1 cellular context compared by ENCODE assay signal in the genomic region with DNA sequence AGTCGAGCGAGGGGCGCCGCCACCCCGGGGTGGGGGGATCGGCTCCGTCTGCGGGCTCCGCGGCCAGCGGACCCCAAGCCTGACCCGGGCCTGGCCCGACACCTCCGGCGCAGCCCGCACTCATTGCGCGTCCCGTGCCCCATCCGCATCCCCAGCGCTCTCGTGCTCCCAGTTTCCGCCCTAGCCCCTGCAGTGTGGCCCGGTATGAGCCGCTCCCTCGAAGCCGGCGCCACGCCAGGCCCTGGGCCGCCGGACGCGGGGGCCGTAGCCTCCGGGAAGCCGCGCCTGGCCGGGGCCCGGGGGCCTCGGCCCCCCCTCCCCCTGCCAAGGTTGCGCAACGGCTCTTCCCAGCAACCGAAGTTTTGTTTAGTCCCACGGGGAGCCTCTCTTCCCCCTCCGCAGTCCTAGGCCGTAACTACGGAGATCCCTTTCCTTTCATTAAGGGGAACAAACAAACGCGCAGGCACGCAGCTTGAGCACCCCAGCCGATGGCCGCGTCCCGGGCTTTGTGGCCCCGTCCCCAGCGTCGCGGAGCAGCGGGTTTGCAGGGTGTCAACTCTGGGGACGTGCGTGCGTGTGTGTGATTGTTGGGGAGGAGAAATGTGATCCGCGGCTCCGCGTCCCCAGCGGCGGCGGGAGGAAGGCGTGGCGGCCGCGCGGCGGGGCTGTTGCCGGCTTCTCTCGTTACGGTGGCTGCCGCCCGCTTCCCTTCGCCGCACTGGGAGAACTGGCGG.
TF ChIP-seq lines count a peak whose summit lies in the region.

No MANE protein-coding gene starts in this region.

TF ChIP-seq in HepG2, 621 proteins besides CTCF, POLR2A, EP300 and RAD21 (continued from another document and continues in another):
- TF ChIP-seq, protein P1, sequence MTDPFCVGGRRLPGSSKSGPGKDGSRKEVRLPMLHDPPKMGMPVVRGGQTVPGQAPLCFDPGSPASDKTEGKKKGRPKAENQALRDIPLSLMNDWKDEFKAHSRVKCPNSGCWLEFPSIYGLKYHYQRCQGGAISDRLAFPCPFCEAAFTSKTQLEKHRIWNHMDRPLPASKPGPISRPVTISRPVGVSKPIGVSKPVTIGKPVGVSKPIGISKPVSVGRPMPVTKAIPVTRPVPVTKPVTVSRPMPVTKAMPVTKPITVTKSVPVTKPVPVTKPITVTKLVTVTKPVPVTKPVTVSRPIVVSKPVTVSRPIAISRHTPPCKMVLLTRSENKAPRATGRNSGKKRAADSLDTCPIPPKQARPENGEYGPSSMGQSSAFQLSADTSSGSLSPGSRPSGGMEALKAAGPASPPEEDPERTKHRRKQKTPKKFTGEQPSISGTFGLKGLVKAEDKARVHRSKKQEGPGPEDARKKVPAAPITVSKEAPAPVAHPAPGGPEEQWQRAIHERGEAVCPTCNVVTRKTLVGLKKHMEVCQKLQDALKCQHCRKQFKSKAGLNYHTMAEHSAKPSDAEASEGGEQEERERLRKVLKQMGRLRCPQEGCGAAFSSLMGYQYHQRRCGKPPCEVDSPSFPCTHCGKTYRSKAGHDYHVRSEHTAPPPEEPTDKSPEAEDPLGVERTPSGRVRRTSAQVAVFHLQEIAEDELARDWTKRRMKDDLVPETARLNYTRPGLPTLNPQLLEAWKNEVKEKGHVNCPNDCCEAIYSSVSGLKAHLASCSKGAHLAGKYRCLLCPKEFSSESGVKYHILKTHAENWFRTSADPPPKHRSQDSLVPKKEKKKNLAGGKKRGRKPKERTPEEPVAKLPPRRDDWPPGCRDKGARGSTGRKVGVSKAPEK (CRISPR knock-in tag; IDR thresholded peaks at IDR 0.05; ENCODE audit: borderline replicate concordance): no peak
- TF ChIP-seq, protein P2, sequence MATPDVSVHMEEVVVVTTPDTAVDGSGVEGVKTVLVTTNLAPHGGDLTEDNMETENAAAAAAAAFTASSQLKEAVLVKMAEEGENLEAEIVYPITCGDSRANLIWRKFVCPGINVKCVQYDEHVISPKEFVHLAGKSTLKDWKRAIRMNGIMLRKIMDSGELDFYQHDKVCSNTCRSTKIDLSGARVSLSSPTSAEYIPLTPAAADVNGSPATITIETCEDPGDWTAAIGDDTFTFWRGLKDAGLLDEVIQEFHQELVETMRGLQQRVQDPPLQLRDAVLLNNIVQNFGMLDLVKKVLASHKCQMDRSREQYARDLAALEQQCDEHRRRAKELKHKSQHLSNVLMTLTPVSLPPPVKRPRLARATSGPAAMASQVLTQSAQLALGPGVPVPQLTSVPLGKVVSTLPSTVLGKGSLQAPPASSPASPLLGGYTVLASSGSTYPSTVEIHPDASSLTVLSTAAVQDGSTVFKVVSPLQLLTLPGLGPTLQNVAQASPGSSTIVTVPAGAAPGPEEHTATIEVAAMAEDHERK (CRISPR knock-in tag; IDR thresholded peaks at IDR 0.05; ENCODE audit: low read depth): 0 out of 2 replicates have a peak, but pooled peaks have one; percentile 39
- TF ChIP-seq, protein P3, sequence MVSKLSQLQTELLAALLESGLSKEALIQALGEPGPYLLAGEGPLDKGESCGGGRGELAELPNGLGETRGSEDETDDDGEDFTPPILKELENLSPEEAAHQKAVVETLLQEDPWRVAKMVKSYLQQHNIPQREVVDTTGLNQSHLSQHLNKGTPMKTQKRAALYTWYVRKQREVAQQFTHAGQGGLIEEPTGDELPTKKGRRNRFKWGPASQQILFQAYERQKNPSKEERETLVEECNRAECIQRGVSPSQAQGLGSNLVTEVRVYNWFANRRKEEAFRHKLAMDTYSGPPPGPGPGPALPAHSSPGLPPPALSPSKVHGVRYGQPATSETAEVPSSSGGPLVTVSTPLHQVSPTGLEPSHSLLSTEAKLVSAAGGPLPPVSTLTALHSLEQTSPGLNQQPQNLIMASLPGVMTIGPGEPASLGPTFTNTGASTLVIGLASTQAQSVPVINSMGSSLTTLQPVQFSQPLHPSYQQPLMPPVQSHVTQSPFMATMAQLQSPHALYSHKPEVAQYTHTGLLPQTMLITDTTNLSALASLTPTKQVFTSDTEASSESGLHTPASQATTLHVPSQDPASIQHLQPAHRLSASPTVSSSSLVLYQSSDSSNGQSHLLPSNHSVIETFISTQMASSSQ (IDR thresholded peaks at IDR 0.05; ENCODE audit: low read depth): no peak
- TF ChIP-seq, protein P3 (CRISPR knock-in tag; IDR thresholded peaks at IDR 0.05; ENCODE audit: borderline replicate concordance): no peak; the same call in 1 of the 2 replicates
- no peak for TF ChIP-seq ZNF432 (CRISPR knock-in tag; IDR thresholded peaks at IDR 0.05; ENCODE audit: borderline replicate concordance)
- peak; percentile 15; the same call in 1 of the 2 replicates for TF ChIP-seq ZNF75D (CRISPR knock-in tag; IDR thresholded peaks at IDR 0.05; ENCODE audit: borderline replicate concordance)
- no peak for TF ChIP-seq ZNF850 (CRISPR knock-in tag; conservative IDR thresholded peaks at IDR 0.05)
- peak; percentile 23; the same call in 1 of the 2 replicates for TF ChIP-seq FLYWCH1 (CRISPR knock-in tag; IDR thresholded peaks at IDR 0.05)
- no peak; the same call in 1 of the 2 replicates for TF ChIP-seq ZNF709 (CRISPR knock-in tag; IDR thresholded peaks at IDR 0.05)
- TF ChIP-seq, protein P4, sequence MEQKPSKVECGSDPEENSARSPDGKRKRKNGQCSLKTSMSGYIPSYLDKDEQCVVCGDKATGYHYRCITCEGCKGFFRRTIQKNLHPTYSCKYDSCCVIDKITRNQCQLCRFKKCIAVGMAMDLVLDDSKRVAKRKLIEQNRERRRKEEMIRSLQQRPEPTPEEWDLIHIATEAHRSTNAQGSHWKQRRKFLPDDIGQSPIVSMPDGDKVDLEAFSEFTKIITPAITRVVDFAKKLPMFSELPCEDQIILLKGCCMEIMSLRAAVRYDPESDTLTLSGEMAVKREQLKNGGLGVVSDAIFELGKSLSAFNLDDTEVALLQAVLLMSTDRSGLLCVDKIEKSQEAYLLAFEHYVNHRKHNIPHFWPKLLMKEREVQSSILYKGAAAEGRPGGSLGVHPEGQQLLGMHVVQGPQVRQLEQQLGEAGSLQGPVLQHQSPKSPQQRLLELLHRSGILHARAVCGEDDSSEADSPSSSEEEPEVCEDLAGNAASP (CRISPR knock-in tag; IDR thresholded peaks at IDR 0.05; ENCODE audit: borderline replicate concordance): no peak
- no peak for TF ChIP-seq CENPX (CRISPR knock-in tag; IDR thresholded peaks at IDR 0.05)
- TF ChIP-seq MYC (CRISPR knock-in tag; IDR thresholded peaks at IDR 0.05; ENCODE audit: borderline replicate concordance): peak; percentile 70
- no peak for TF ChIP-seq RORA (CRISPR knock-in tag; IDR thresholded peaks at IDR 0.05)
- TF ChIP-seq, protein P5, sequence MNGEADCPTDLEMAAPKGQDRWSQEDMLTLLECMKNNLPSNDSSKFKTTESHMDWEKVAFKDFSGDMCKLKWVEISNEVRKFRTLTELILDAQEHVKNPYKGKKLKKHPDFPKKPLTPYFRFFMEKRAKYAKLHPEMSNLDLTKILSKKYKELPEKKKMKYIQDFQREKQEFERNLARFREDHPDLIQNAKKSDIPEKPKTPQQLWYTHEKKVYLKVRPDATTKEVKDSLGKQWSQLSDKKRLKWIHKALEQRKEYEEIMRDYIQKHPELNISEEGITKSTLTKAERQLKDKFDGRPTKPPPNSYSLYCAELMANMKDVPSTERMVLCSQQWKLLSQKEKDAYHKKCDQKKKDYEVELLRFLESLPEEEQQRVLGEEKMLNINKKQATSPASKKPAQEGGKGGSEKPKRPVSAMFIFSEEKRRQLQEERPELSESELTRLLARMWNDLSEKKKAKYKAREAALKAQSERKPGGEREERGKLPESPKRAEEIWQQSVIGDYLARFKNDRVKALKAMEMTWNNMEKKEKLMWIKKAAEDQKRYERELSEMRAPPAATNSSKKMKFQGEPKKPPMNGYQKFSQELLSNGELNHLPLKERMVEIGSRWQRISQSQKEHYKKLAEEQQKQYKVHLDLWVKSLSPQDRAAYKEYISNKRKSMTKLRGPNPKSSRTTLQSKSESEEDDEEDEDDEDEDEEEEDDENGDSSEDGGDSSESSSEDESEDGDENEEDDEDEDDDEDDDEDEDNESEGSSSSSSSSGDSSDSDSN (CRISPR knock-in tag; IDR thresholded peaks at IDR 0.05): peak; percentile 91
- TF ChIP-seq ZNF792 (CRISPR knock-in tag; IDR thresholded peaks at IDR 0.05): no peak; the same call in 1 of the 2 replicates
- TF ChIP-seq ZFP41 (CRISPR knock-in tag; IDR thresholded peaks at IDR 0.05; ENCODE audit: borderline replicate concordance): no peak
- peak; percentile 99 for TF ChIP-seq HNRNPLL (IDR thresholded peaks at IDR 0.05; ENCODE audit: low read depth, low read length, poor library complexity, severe bottlenecking)
- TF ChIP-seq MAFF (IDR thresholded peaks at IDR 0.05; ENCODE audit: low read depth, low read length): no peak
- TF ChIP-seq, protein P6, sequence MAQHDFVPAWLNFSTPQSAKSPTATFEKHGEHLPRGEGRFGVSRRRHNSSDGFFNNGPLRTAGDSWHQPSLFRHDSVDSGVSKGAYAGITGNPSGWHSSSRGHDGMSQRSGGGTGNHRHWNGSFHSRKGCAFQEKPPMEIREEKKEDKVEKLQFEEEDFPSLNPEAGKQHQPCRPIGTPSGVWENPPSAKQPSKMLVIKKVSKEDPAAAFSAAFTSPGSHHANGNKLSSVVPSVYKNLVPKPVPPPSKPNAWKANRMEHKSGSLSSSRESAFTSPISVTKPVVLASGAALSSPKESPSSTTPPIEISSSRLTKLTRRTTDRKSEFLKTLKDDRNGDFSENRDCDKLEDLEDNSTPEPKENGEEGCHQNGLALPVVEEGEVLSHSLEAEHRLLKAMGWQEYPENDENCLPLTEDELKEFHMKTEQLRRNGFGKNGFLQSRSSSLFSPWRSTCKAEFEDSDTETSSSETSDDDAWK (CRISPR knock-in tag; IDR thresholded peaks at IDR 0.05): no peak
- TF ChIP-seq ZNF549 (CRISPR knock-in tag; IDR thresholded peaks at IDR 0.05): no peak
- TF ChIP-seq MED1 (CRISPR knock-in tag; IDR thresholded peaks at IDR 0.05): 0 out of 2 replicates have a peak, but pooled peaks have one; percentile 5
- no peak for TF ChIP-seq ZNF720 (CRISPR knock-in tag; IDR thresholded peaks at IDR 0.05)
- no peak for TF ChIP-seq MZF1 (CRISPR knock-in tag; IDR thresholded peaks at IDR 0.05; ENCODE audit: borderline replicate concordance)
- TF ChIP-seq ZZZ3 (CRISPR knock-in tag; IDR thresholded peaks at IDR 0.05; ENCODE audit: borderline replicate concordance): no peak
- TF ChIP-seq, protein P7, sequence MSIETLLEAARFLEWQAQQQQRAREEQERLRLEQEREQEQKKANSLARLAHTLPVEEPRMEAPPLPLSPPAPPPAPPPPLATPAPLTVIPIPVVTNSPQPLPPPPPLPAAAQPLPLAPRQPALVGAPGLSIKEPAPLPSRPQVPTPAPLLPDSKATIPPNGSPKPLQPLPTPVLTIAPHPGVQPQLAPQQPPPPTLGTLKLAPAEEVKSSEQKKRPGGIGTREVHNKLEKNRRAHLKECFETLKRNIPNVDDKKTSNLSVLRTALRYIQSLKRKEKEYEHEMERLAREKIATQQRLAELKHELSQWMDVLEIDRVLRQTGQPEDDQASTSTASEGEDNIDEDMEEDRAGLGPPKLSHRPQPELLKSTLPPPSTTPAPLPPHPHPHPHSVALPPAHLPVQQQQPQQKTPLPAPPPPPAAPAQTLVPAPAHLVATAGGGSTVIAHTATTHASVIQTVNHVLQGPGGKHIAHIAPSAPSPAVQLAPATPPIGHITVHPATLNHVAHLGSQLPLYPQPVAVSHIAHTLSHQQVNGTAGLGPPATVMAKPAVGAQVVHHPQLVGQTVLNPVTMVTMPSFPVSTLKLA (IDR thresholded peaks at IDR 0.05): peak; percentile 50
- no peak for TF ChIP-seq KLF13 (CRISPR knock-in tag; IDR thresholded peaks at IDR 0.05)
- TF ChIP-seq TCF12 (IDR thresholded peaks at IDR 0.05): no peak
- no peak for TF ChIP-seq TCF12 (CRISPR knock-in tag; IDR thresholded peaks at IDR 0.05)
- TF ChIP-seq ZNF431 (CRISPR knock-in tag; IDR thresholded peaks at IDR 0.05; ENCODE audit: borderline replicate concordance, low read depth): no peak
- TF ChIP-seq EED (CRISPR knock-in tag; IDR thresholded peaks at IDR 0.05): no peak
- TF ChIP-seq, protein P8, sequence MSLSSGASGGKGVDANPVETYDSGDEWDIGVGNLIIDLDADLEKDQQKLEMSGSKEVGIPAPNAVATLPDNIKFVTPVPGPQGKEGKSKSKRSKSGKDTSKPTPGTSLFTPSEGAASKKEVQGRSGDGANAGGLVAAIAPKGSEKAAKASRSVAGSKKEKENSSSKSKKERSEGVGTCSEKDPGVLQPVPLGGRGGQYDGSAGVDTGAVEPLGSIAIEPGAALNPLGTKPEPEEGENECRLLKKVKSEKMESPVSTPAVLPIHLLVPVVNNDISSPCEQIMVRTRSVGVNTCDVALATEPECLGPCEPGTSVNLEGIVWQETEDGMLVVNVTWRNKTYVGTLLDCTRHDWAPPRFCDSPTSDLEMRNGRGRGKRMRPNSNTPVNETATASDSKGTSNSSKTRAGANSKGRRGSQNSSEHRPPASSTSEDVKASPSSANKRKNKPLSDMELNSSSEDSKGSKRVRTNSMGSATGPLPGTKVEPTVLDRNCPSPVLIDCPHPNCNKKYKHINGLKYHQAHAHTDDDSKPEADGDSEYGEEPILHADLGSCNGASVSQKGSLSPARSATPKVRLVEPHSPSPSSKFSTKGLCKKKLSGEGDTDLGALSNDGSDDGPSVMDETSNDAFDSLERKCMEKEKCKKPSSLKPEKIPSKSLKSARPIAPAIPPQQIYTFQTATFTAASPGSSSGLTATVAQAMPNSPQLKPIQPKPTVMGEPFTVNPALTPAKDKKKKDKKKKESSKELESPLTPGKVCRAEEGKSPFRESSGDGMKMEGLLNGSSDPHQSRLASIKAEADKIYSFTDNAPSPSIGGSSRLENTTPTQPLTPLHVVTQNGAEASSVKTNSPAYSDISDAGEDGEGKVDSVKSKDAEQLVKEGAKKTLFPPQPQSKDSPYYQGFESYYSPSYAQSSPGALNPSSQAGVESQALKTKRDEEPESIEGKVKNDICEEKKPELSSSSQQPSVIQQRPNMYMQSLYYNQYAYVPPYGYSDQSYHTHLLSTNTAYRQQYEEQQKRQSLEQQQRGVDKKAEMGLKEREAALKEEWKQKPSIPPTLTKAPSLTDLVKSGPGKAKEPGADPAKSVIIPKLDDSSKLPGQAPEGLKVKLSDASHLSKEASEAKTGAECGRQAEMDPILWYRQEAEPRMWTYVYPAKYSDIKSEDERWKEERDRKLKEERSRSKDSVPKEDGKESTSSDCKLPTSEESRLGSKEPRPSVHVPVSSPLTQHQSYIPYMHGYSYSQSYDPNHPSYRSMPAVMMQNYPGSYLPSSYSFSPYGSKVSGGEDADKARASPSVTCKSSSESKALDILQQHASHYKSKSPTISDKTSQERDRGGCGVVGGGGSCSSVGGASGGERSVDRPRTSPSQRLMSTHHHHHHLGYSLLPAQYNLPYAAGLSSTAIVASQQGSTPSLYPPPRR (CRISPR knock-in tag; IDR thresholded peaks at IDR 0.05; ENCODE audit: borderline replicate concordance): no peak
